In genomic region chr12:25677180-25677937, GRCh38 we compare ENCODE assay signal across 14 cellular contexts.
DNase-seq lines count a peak whose midpoint lies in the region; ATAC-seq, FAIRE-seq and TF ChIP-seq lines count a peak whose summit lies in the region.
"Had no signal": no experiment of that assay in that cellular context is flagged by ENCODE, and none has a peak within 500 bp of the region (broad histone marks: within the 10 kb centered on the region; RNA-seq: fewer than 3 reads in every experiment).

No MANE protein-coding gene starts in this region.

- H3K4me2 ChIP-seq in PC-3 (ENCODE audit: low read length) (no peak overlapping the region), smooth muscle cell (no peak overlapping the region)

- POLR2A ChIA-PET in PC-3 (lab: Charles Lee; ENCODE audit: unreplicated experiment) = no interaction called here

- BruUV-seq in PC-3 (replicated peaks; lab: Mats Ljungman, UMichigan) = no TSS peak

- ATAC-seq in PC-3 (peak; percentile 74), foreskin keratinocyte (no peak), HG02610 (IDR thresholded peaks at IDR 0.05; ENCODE audit: unreplicated experiment) (no peak)
- ATAC-seq: stimulated activated naive B cell treated with anti-CD40 and anti-IgM and Interleukin-4, amounts not matched to agents 10 μg/mL and 1 μg/mL and 100 μg/mL, for 72 hours had no signal

- H3K9me3 ChIP-seq in PC-3 (ENCODE audit: low read length) (no peaks in the 10 kb centered on the region), smooth muscle cell (replicated peaks; ENCODE audit: low read depth) (no peaks in the 10 kb centered on the region)
- H3K9me3 ChIP-seq: sigmoid colon, uterus had no signal

- H3K4me1 ChIP-seq in PC-3 (ENCODE audit: insufficient read depth, low read length) (peaks cover 5% of the 10 kb centered on the region; the same call in 1 of the 2 replicates), foreskin keratinocyte (no peaks in the 10 kb centered on the region), smooth muscle cell (ENCODE audit: low read depth) (peaks cover 26% of the 10 kb centered on the region)
- H3K4me1 ChIP-seq: uterus had no signal

- H2AFZ ChIP-seq in PC-3 (ENCODE audit: low read length) (no peak overlapping the region), smooth muscle cell (ENCODE audit: low read depth) (no peak overlapping the region)

- TF ChIP-seq CTCF in D721Med (IDR thresholded peaks at IDR 0.05; ENCODE audit: insufficient read depth, missing control alignments) = peak; percentile 30
- TF ChIP-seq CTCF in PC-3 (conservative IDR thresholded peaks at IDR 0.05; ENCODE audit: low read depth, low read length) = peak; percentile 52
- peak; percentile 50 for TF ChIP-seq CTCF in foreskin keratinocyte (conservative IDR thresholded peaks at IDR 0.05)
- peak; percentile 24 for TF ChIP-seq CTCF in smooth muscle cell (IDR thresholded peaks at IDR 0.05; ENCODE audit: borderline replicate concordance, insufficient read depth, poor library complexity, severe bottlenecking)
- TF ChIP-seq CTCF in GM13977 (IDR thresholded peaks at IDR 0.05; ENCODE audit: extremely low read depth, insufficient read depth, missing control alignments) = no peak

- no peak overlapping the region for H3K27ac ChIP-seq in PC-3 (ENCODE audit: low read length)
- no peak overlapping the region for H3K27ac ChIP-seq in foreskin keratinocyte
- H3K27ac ChIP-seq in smooth muscle cell (ENCODE audit: low read depth) = no peak overlapping the region
- H3K27ac ChIP-seq: RWPE1, sigmoid colon, uterus had no signal

- intact Hi-C loops in PC-3 (cut with micrococcal nuclease) = loop anchor here (1.0 to 5.0 kb wide), 6 partner anchors 135 to 420 kb away; no protein-coding TSS in a partner anchor

- FAIRE-seq in D721Med (lab: Jason Lieb, UNC) = no peak

- H4K20me1 ChIP-seq in PC-3 (ENCODE audit: low read length) (no peaks in the 10 kb centered on the region), smooth muscle cell (ENCODE audit: low read depth) (no peaks in the 10 kb centered on the region)

- in situ Hi-C loops in GM13977 (cut with MboI; ENCODE audit: low pct_unique_long_range_greater_than_20kb, low sequenced_read_pairs, unreplicated experiment) = no loop called here

- H3K27me3 ChIP-seq in PC-3 (ENCODE audit: low read length) (no peaks in the 10 kb centered on the region), foreskin keratinocyte (peaks cover 3% of the 10 kb centered on the region), smooth muscle cell (ENCODE audit: low read depth) (no peaks in the 10 kb centered on the region)
- H3K27me3 ChIP-seq: sigmoid colon had no signal

- DNase-seq in D721Med (ENCODE audit: insufficient read length, low spot score) (no peak), PC-3 (peak; percentile 46), foreskin keratinocyte (no peak), smooth muscle cell (lab: John Stamatoyannopoulos, UW; ENCODE audit: unreplicated experiment) (no peak), GM13977 (ENCODE audit: low spot score) (no peak), dedifferentiated amniotic fluid mesenchymal stem cell (ENCODE audit: extremely low spot score) (no peak)
- DNase-seq: activated naive CD8-positive, alpha-beta T cell treated with anti-CD3 and anti-CD28 coated beads for 36 hours; activated T-cell treated with anti-CD3 and anti-CD28 coated beads for 4 hours; MV-4-11; sigmoid colon; stimulated activated naive B cell treated with anti-CD40 and anti-IgM and Interleukin-4, amounts not matched to agents 10 μg/mL and 1 μg/mL and 100 μg/mL, for 72 hours; uterus had no signal

- H3K9ac ChIP-seq in PC-3 (ENCODE audit: low read length) (no peak overlapping the region), smooth muscle cell (ENCODE audit: low read depth) (no peak overlapping the region)

- WGBS in smooth muscle cell (ENCODE audit: low lambda C conversion rate) = 93% methylated on average over 5 of the region's 5 CpGs

- CTCF ChIA-PET in PC-3 (lab: Charles Lee) = no interaction called here

- H3F3A ChIP-seq in PC-3 (ENCODE audit: low read length, unreplicated experiment) (no peaks in the 10 kb centered on the region), smooth muscle cell (ENCODE audit: low read depth) (no peaks in the 10 kb centered on the region)

- H3K79me2 ChIP-seq in PC-3 (ENCODE audit: low read length) (no peaks in the 10 kb centered on the region), smooth muscle cell (ENCODE audit: low read depth) (no peaks in the 10 kb centered on the region)

- no peak overlapping the region for H3K4me3 ChIP-seq in PC-3 (ENCODE audit: low read length)
- no peak overlapping the region for H3K4me3 ChIP-seq in smooth muscle cell
- H3K4me3 ChIP-seq: sigmoid colon, uterus had no signal

- H3K36me3 ChIP-seq in PC-3 (ENCODE audit: low read depth, low read length) = no peaks in the 10 kb centered on the region
- H3K36me3 ChIP-seq in smooth muscle cell (ENCODE audit: low read depth) = no peaks in the 10 kb centered on the region
- H3K36me3 ChIP-seq: sigmoid colon, uterus had no signal

- H3K9me2 ChIP-seq in PC-3 (replicated peaks; ENCODE audit: low read length) = no peaks in the 10 kb centered on the region
